In the genomic region with DNA sequence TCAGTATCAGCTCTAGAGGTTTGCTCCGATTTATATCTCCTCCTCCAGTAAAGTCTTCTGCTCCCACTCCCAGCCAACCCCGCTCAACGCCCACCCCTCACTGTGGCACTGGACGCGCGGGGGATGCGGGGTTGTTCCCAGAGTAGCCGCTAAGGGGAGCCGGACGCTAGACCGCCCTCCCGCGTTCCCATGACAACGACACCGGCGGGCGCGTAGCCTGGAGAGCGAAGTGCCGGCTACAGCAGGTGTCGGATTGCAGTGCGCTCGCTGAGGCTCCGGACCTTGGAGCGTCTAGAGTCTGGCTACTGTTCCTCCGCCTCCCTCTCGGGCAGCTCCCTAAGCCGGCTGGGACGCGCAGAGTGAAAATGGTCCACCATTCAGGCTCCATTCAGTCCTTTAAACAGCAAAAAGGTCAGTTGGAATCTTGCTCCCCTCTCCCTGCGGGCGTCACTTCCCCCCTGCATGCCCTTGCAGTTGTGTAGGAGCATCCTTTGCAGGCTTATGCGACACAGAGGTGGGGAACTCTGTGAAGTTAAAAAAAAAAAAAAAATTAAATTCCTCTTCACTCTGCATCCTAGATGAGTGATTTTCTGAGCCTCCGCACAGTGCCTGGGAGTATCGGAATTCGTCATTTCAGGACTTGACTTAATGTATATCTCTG, we compare ENCODE assay signal across 8 cellular contexts. TPM values are rescaled to one million over a fixed set of nuclear protein-coding genes. Genes with fewer than 3 reads are reported as not detected.
DNase-seq lines count a peak whose midpoint lies in the region; ATAC-seq and TF ChIP-seq lines count a peak whose summit lies in the region.

TSS of gene ANO3 (plus strand) at position 220 of the 661 bp plus-strand sequence. CDS start at position 366, 146 bp downstream.

- H3K27me3 Mint-ChIP-seq in activated T-helper 2 cell treated with anti-CD3 and anti-CD28 coated beads, Interferon-gamma antibody, Interleukin-2, Interleukin-4, amounts not matched to agents 10 μg/mL and 5 μg/mL and 100 μg/mL, durations not matched to agents 14 hours and 24 hours and 36 hours (ENCODE audit: low read depth) = no peaks in the 10 kb centered on the region

- no peak within 1 kb of the TSS for H3K27ac Mint-ChIP-seq in activated T-helper 2 cell treated with anti-CD3 and anti-CD28 coated beads, Interferon-gamma antibody, Interleukin-2, Interleukin-4, amounts not matched to agents 10 μg/mL and 5 μg/mL and 100 μg/mL, durations not matched to agents 14 hours and 24 hours and 36 hours

- CTCF ChIA-PET in AG04450 (lab: Charles Lee) = interaction anchor here (0.5 to 1.8 kb wide), 10 partner anchors 14 to 948 kb away, joined by 3 to 5 read pairs (median 3); no protein-coding TSS in a partner anchor

- TF ChIP-seq CTCF in AG04450 (IDR thresholded peaks at IDR 0.05; ENCODE audit: low read depth, low read length) (peak; percentile 75), heart right ventricle (IDR thresholded peaks at IDR 0.05) (peak in 7 of 9 donors; percentile 11 to 46 (median 32)), prostate gland (IDR thresholded peaks at IDR 0.05) (peak in 3 of 4 experiments; percentile 22 to 43 (median 22))

- no peaks in the 10 kb centered on the region for H3K9me3 Mint-ChIP-seq in activated T-helper 2 cell treated with anti-CD3 and anti-CD28 coated beads, Interferon-gamma antibody, Interleukin-2, Interleukin-4, amounts not matched to agents 10 μg/mL and 5 μg/mL and 100 μg/mL, durations not matched to agents 14 hours and 24 hours and 36 hours

- WGBS in heart right ventricle, 2 donors = 4 to 6% methylated on average over 36 of the region's 36 CpGs
- 3% methylated on average over 36 of the region's 36 CpGs for WGBS in prostate gland

- no peaks in the 10 kb centered on the region for H3K36me3 Mint-ChIP-seq in activated T-helper 2 cell treated with anti-CD3 and anti-CD28 coated beads, Interferon-gamma antibody, Interleukin-2, Interleukin-4, amounts not matched to agents 10 μg/mL and 5 μg/mL and 100 μg/mL, durations not matched to agents 14 hours and 24 hours and 36 hours (ENCODE audit: low read depth)

- H3K36me3 ChIP-seq in heart right ventricle (no peaks in the 10 kb centered on the region), prostate gland (no peaks in the 10 kb centered on the region)

- no peak for TF ChIP-seq POLR2A in prostate gland (IDR thresholded peaks at IDR 0.05)

- H3K9me3 ChIP-seq in AG04450 (ENCODE audit: control insufficient read depth, insufficient read depth, low read length) (no peaks in the 10 kb centered on the region), heart right ventricle (no peaks in the 10 kb centered on the region), prostate gland (no peaks in the 10 kb centered on the region)

- ATAC-seq in GM18502 (IDR thresholded peaks at IDR 0.05; ENCODE audit: poor library complexity, unreplicated experiment) (peak; percentile 97), HG02870 (IDR thresholded peaks at IDR 0.05; ENCODE audit: unreplicated experiment) (peak; percentile 97), heart right ventricle (peak in 7 of 8 donors; percentile 34 to 79 (median 55))

- no peak within 1 kb of the TSS for H3K27ac ChIP-seq in AG04450 (ENCODE audit: low read depth, low read length)
- H3K27ac ChIP-seq in heart right ventricle = no peak within 1 kb of the TSS
- H3K27ac ChIP-seq in prostate gland = no peak within 1 kb of the TSS

- H3K27me3 ChIP-seq in AG04450 (ENCODE audit: control insufficient read depth, insufficient read depth, low read length) = no peaks in the 10 kb centered on the region
- peaks cover 0 to 80% (median 34%) of the 10 kb centered on the region in 7 donors for H3K27me3 ChIP-seq in heart right ventricle
- H3K27me3 ChIP-seq in prostate gland (replicated peaks; ENCODE audit: insufficient read depth) = peaks cover 2% of the 10 kb centered on the region

- DNase-seq in AG04450 (ENCODE audit: low read depth, low spot score) (peak; percentile 50), NCI-H187 treated with DMSO at 0.1 percent for 48 hours (lab: John Stamatoyannopoulos, UW) (peak; percentile 38), heart right ventricle (peak; percentile 8 to 30), prostate gland (ENCODE audit: low spot score) (peak; percentile 26), CD1c-positive myeloid dendritic cell (ENCODE audit: extremely low spot score) (no peak)
- DNase-seq in activated T-helper 2 cell treated with anti-CD3 and anti-CD28 coated beads, Interferon-gamma antibody, Interleukin-2, Interleukin-4, amounts not matched to agents 10 μg/mL and 5 μg/mL and 100 μg/mL, durations not matched to agents 14 hours and 24 hours and 36 hours (ENCODE audit: low spot score) = peak; percentile 8

- no peak within 1 kb of the TSS for H3K4me3 Mint-ChIP-seq in activated T-helper 2 cell treated with anti-CD3 and anti-CD28 coated beads, Interferon-gamma antibody, Interleukin-2, Interleukin-4, amounts not matched to agents 10 μg/mL and 5 μg/mL and 100 μg/mL, durations not matched to agents 14 hours and 24 hours and 36 hours (ENCODE audit: low read depth)

- POLR2A ChIA-PET in AG04450 (lab: Yijun Ruan, JAX) = no interaction called here

- H3K4me1 ChIP-seq in heart right ventricle (no peaks in the 10 kb centered on the region), prostate gland (replicated peaks) (no peaks in the 10 kb centered on the region)

- intact Hi-C loops in activated T-helper 2 cell treated with anti-CD3 and anti-CD28 coated beads, Interferon-gamma antibody, Interleukin-2, Interleukin-4, amounts not matched to agents 10 μg/mL and 5 μg/mL and 100 μg/mL, durations not matched to agents 14 hours and 24 hours and 36 hours (cut with micrococcal nuclease) = no loop called here
- intact Hi-C loops in heart right ventricle (cut with DNase I) (no loop called here), prostate gland (cut with DNase I) (no loop called here)

- H3K4me3 ChIP-seq in AG04450 (ENCODE audit: low read depth, low read length) = peak within 1 kb of the TSS; percentile 45
- H3K4me3 ChIP-seq in heart right ventricle = peak within 1 kb of the TSS in 5 of 10 donors; percentile 24 to 32 (median 28)
- no peak within 1 kb of the TSS for H3K4me3 ChIP-seq in prostate gland

- no peaks in the 10 kb centered on the region for H3K4me1 Mint-ChIP-seq in activated T-helper 2 cell treated with anti-CD3 and anti-CD28 coated beads, Interferon-gamma antibody, Interleukin-2, Interleukin-4, amounts not matched to agents 10 μg/mL and 5 μg/mL and 100 μg/mL, durations not matched to agents 14 hours and 24 hours and 36 hours (ENCODE audit: low read depth)

RNA-seq across cellular contexts. Expression of gene ANO3, which starts in this region (rescaled TPM):
- polyA plus RNA-seq in AG04450 (2011; rRNA removed) (0.02 and 0.06 TPM in 2 replicates), heart right ventricle (under 1 TPM; 0.01 to 0.07 TPM)
- not detected in 2 replicates for polyA minus RNA-seq in AG04450 (2011; rRNA and poly(A)+ RNA removed)
- not detected in 2 replicates for total RNA-seq in activated T-helper 2 cell treated with anti-CD3 and anti-CD28 coated beads, Interferon-gamma antibody, Interleukin-2, Interleukin-4, amounts not matched to agents 10 μg/mL and 5 μg/mL and 100 μg/mL, durations not matched to agents 14 hours and 24 hours and 36 hours
- total RNA-seq in heart right ventricle (under 1 TPM in 5 of 10 donors, not detected in 5; 0.05 to 0.30 (median 0.09) TPM), prostate gland (under 1 TPM in 1 of 2 donors, not detected in 1; 0.68 TPM)

Comparison
In these comparisons a context has a peak if more than half of its experiments do, and no peak if none do; other contexts are left out.
1. Peak in DNase-seq and H3K4me3 ChIP-seq in AG04450; RNA of the gene not detected or under 1 TPM.
2. Peak in DNase-seq in activated T-helper 2 cell treated with anti-CD3 and anti-CD28 coated beads, Interferon-gamma antibody, Interleukin-2, Interleukin-4, amounts not matched to agents 10 μg/mL and 5 μg/mL and 100 μg/mL, durations not matched to agents 14 hours and 24 hours and 36 hours; RNA of the gene not detected or under 1 TPM.
3. Peak in DNase-seq and ATAC-seq in heart right ventricle; RNA of the gene not detected or under 1 TPM.
4. Peak in DNase-seq in prostate gland; RNA of the gene not detected or under 1 TPM.
5. CTCF ChIP-seq: peak in every context shown above with its lines; median percentile 75 in AG04450; 32 in heart right ventricle; 22 in prostate gland.